1 cellular context compared by ENCODE assay signal in the genomic region with DNA sequence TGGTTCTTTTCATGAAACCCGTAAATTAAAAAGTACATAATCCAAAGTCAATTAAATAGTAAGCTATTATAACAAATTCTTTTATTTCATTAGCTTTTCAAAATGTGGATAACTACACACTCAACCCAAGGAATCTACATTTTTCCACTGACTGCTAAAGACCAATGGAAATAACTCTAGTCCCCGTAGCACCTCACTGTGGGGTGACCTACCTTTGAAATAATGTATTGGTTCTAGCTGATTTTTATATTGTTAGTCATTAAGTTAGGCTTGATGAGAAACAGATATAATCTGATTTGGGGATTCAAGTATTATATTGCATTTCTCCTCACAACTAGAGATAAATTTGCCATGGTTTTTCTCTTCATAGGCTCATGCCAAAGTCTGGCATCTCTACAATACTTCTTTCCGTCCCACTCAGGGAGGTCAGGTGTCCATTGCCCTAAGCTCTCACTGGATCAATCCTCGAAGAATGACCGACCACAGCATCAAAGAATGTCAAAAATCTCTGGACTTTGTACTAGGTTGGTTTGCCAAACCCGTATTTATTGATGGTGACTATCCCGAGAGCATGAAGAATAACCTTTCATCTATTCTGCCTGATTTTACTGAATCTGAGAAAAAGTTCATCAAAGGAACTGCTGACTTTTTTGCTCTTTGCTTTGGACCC.
TF ChIP-seq lines count a peak whose summit lies in the region.

No MANE protein-coding gene starts in this region.

TF ChIP-seq in GM23338, 12 proteins besides CTCF, POLR2A, EP300 and RAD21 (continued from another document):
- TF ChIP-seq, protein P1, sequence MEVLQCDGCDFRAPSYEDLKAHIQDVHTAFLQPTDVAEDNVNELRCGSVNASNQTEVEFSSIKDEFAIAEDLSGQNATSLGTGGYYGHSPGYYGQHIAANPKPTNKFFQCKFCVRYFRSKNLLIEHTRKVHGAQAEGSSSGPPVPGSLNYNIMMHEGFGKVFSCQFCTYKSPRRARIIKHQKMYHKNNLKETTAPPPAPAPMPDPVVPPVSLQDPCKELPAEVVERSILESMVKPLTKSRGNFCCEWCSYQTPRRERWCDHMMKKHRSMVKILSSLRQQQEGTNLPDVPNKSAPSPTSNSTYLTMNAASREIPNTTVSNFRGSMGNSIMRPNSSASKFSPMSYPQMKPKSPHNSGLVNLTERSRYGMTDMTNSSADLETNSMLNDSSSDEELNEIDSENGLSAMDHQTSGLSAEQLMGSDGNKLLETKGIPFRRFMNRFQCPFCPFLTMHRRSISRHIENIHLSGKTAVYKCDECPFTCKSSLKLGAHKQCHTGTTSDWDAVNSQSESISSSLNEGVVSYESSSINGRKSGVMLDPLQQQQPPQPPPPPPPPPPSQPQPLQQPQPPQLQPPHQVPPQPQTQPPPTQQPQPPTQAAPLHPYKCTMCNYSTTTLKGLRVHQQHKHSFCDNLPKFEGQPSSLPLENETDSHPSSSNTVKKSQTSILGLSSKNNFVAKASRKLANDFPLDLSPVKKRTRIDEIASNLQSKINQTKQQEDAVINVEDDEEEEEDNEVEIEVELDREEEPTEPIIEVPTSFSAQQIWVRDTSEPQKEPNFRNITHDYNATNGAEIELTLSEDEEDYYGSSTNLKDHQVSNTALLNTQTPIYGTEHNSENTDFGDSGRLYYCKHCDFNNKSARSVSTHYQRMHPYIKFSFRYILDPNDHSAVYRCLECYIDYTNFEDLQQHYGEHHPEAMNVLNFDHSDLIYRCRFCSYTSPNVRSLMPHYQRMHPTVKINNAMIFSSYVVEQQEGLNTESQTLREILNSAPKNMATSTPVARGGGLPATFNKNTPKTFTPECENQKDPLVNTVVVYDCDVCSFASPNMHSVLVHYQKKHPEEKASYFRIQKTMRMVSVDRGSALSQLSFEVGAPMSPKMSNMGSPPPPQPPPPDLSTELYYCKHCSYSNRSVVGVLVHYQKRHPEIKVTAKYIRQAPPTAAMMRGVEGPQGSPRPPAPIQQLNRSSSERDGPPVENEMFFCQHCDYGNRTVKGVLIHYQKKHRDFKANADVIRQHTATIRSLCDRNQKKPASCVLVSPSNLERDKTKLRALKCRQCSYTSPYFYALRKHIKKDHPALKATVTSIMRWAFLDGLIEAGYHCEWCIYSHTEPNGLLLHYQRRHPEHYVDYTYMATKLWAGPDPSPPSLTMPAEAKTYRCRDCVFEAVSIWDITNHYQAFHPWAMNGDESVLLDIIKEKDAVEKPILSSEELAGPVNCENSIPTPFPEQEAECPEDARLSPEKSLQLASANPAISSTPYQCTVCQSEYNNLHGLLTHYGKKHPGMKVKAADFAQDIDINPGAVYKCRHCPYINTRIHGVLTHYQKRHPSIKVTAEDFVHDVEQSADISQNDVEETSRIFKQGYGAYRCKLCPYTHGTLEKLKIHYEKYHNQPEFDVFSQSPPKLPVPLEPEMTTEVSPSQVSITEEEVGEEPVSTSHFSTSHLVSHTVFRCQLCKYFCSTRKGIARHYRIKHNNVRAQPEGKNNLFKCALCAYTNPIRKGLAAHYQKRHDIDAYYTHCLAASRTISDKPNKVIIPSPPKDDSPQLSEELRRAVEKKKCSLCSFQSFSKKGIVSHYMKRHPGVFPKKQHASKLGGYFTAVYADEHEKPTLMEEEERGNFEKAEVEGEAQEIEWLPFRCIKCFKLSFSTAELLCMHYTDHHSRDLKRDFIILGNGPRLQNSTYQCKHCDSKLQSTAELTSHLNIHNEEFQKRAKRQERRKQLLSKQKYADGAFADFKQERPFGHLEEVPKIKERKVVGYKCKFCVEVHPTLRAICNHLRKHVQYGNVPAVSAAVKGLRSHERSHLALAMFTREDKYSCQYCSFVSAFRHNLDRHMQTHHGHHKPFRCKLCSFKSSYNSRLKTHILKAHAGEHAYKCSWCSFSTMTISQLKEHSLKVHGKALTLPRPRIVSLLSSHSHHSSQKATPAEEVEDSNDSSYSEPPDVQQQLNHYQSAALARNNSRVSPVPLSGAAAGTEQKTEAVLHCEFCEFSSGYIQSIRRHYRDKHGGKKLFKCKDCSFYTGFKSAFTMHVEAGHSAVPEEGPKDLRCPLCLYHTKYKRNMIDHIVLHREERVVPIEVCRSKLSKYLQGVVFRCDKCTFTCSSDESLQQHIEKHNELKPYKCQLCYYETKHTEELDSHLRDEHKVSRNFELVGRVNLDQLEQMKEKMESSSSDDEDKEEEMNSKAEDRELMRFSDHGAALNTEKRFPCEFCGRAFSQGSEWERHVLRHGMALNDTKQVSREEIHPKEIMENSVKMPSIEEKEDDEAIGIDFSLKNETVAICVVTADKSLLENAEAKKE (CRISPR knock-in tag; IDR thresholded peaks at IDR 0.05), result no peak
- TF ChIP-seq ZNF331 (CRISPR knock-in tag; IDR thresholded peaks at IDR 0.05; ENCODE audit: low read depth) (no peak), JUNB (IDR thresholded peaks at IDR 0.05; ENCODE audit: unreplicated experiment) (no peak), EZH2 (IDR thresholded peaks at IDR 0.05; ENCODE audit: low read depth, unreplicated experiment) (no peak)
- TF ChIP-seq, protein P2, sequence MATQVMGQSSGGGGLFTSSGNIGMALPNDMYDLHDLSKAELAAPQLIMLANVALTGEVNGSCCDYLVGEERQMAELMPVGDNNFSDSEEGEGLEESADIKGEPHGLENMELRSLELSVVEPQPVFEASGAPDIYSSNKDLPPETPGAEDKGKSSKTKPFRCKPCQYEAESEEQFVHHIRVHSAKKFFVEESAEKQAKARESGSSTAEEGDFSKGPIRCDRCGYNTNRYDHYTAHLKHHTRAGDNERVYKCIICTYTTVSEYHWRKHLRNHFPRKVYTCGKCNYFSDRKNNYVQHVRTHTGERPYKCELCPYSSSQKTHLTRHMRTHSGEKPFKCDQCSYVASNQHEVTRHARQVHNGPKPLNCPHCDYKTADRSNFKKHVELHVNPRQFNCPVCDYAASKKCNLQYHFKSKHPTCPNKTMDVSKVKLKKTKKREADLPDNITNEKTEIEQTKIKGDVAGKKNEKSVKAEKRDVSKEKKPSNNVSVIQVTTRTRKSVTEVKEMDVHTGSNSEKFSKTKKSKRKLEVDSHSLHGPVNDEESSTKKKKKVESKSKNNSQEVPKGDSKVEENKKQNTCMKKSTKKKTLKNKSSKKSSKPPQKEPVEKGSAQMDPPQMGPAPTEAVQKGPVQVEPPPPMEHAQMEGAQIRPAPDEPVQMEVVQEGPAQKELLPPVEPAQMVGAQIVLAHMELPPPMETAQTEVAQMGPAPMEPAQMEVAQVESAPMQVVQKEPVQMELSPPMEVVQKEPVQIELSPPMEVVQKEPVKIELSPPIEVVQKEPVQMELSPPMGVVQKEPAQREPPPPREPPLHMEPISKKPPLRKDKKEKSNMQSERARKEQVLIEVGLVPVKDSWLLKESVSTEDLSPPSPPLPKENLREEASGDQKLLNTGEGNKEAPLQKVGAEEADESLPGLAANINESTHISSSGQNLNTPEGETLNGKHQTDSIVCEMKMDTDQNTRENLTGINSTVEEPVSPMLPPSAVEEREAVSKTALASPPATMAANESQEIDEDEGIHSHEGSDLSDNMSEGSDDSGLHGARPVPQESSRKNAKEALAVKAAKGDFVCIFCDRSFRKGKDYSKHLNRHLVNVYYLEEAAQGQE (IDR thresholded peaks at IDR 0.05; ENCODE audit: unreplicated experiment), result no peak
